Comparison of ENCODE assay signal across 8 cellular contexts in the genomic region with DNA sequence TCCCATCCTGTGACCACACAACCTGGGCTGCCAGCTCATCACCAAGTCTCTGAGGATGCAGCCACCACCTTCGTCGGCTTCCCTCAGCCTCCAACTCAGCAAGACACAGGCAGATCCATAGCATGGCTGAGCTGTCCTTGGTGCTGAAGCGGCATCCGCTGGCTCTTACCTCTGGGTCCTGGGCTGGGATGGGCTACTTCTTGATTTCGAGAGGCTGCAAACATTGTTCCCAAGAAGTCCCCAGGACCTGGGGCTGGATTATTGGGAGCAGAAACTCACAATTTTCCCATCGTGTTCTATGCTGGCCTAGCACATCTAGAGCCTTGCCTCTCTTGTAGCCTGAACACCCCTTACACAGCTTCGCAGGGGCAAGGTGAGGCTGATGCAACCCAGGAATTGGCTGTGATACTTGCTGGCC. TPM values are rescaled to one million over a fixed set of nuclear protein-coding genes. Genes with fewer than 3 reads are reported as not detected.
DNase-seq lines count a peak whose midpoint lies in the region; TF ChIP-seq lines count a peak whose summit lies in the region.

No MANE protein-coding gene starts in this region.

- TF ChIP-seq CTCF in vagina (IDR thresholded peaks at IDR 0.05) (no peak), CD14-positive monocyte (IDR thresholded peaks at IDR 0.05) (no peak)

- peaks cover 3% of the 10 kb centered on the region for H3K9me3 ChIP-seq in adipocyte (ENCODE audit: control insufficient read depth, low read length)
- no peaks in the 10 kb centered on the region for H3K9me3 ChIP-seq in vagina

- no peak overlapping the region for H3K9ac ChIP-seq in adipocyte (ENCODE audit: low read length)

- DNase-seq in AG08396 (ENCODE audit: low spot score) (peak; percentile 56), HuH-7.5 (ENCODE audit: low spot score) (peak; percentile 56), adipocyte (ENCODE audit: low read depth) (peak; percentile 53), kidney tubule cell (ENCODE audit: low spot score) (peak; percentile 61), vagina (ENCODE audit: extremely low spot score in 2 of 2) (no peak), SW 1271 (lab: John Stamatoyannopoulos, UW) (no peak), CD14-positive monocyte (ENCODE audit: low spot score) (no peak), NCI-H524 treated with DMSO at 0.1 percent for 48 hours (lab: John Stamatoyannopoulos, UW) (no peak)

- H3K27me3 Mint-ChIP-seq in CD14-positive monocyte (ENCODE audit: low read depth in 3 of 3): peaks cover 13 to 25% (median 18%) of the 10 kb centered on the region in 3 donors

- H3K4me1 ChIP-seq in adipocyte (ENCODE audit: control insufficient read depth, insufficient read depth, low read length) (no peaks in the 10 kb centered on the region), vagina (no peaks in the 10 kb centered on the region)

- intact Hi-C loops in vagina (cut with DNase I): loop anchor here (5.0 kb wide), 1 partner anchor 596 kb away; no protein-coding TSS in a partner anchor
- intact Hi-C loops in CD14-positive monocyte (cut with micrococcal nuclease): no loop called here

- no peaks in the 10 kb centered on the region for H3K36me3 ChIP-seq in adipocyte (ENCODE audit: control insufficient read depth, insufficient read depth, low read length, severe bottlenecking)
- H3K36me3 ChIP-seq in vagina: no peaks in the 10 kb centered on the region

- H3K36me3 Mint-ChIP-seq in CD14-positive monocyte: no peaks in the 10 kb centered on the region

- H3K9me3 Mint-ChIP-seq in CD14-positive monocyte: no peaks in the 10 kb centered on the region

- H3K27ac ChIP-seq in vagina: no peak overlapping the region

- H3K4me3 Mint-ChIP-seq in CD14-positive monocyte: no peak overlapping the region

- H3K27me3 ChIP-seq in adipocyte (replicated peaks; ENCODE audit: control insufficient read depth, insufficient read depth, low read length) (peaks cover 82% of the 10 kb centered on the region), vagina (no peaks in the 10 kb centered on the region)

- no peaks in the 10 kb centered on the region for H3K4me1 Mint-ChIP-seq in CD14-positive monocyte

- H3K4me3 ChIP-seq in adipocyte (ENCODE audit: low read length) (no peak overlapping the region), vagina (no peak overlapping the region)

- TF ChIP-seq POLR2A in vagina (IDR thresholded peaks at IDR 0.05): no peak

- H3K27ac Mint-ChIP-seq in CD14-positive monocyte: no peak overlapping the region

RNA-seq across cellular contexts. Expression of a gene that starts 24.9 kb away (rescaled TPM):
- 95.8 TPM for total RNA-seq in vagina
- polyA plus RNA-seq in CD14-positive monocyte: 10 to 100 TPM; 16.3 to 19.6 TPM

RNA-seq across cellular contexts. Expression of a gene that starts 31.9 kb away (rescaled TPM):
- 128 TPM for total RNA-seq in vagina
- polyA plus RNA-seq in CD14-positive monocyte: under 1 TPM; 0.74 to 0.85 TPM

RNA-seq across cellular contexts. Expression of a gene that starts 41.5 kb away (rescaled TPM):
- total RNA-seq in vagina: 287 TPM
- 1 to 10 TPM; 3.9 to 6.4 TPM for polyA plus RNA-seq in CD14-positive monocyte

RNA-seq across cellular contexts. Expression of a gene that starts 48.2 kb away (rescaled TPM):
- not detected for total RNA-seq in vagina
- not detected for polyA plus RNA-seq in CD14-positive monocyte

Comparison
In these comparisons a context has a peak if more than half of its experiments do, and no peak if none do; other contexts are left out.
1. DNase-seq: peak in AG08396 (single experiment), HuH-7.5 (single experiment), adipocyte (single experiment) and kidney tubule cell (single experiment); none in vagina (0 of 2), SW 1271 (0 of 2), CD14-positive monocyte (single experiment) and NCI-H524 treated with DMSO at 0.1 percent for 48 hours (single experiment).